ENCODE assay signal across 28 cellular contexts in genomic region chr1:87674791-87675190, GRCh38.
"Had no signal": no experiment of that assay in that cellular context is flagged by ENCODE, and none has a peak within 500 bp of the region (broad histone marks: within the 10 kb centered on the region; RNA-seq: fewer than 3 reads in every experiment).

No MANE protein-coding gene starts in this region.

- DNase-seq: colonic mucosa; cortex of kidney; effector CD8-positive, alpha-beta T cell; effector memory CD8-positive, alpha-beta T cell; endodermal cell; erythroblast; esophagus squamous epithelium; foreskin fibroblast; foreskin melanocyte; gastrocnemius medialis; glutamatergic neuron; head of caudate nucleus; heart right ventricle; hippocampal formation; left cardiac atrium; left lung; left ventricle myocardium superior; lower lobe of right lung; mesenchymal stem cell; mucosa of descending colon; naive B cell had no signal

- ATAC-seq: effector memory CD8-positive, alpha-beta T cell; esophagus mucosa; gastrocnemius medialis; heart right ventricle; left cardiac atrium; left lung; left ventricle myocardium superior; lower lobe of right lung; mucosa of descending colon had no signal

- H3K4me3 Mint-ChIP-seq: dendritic cell treated with granulocyte-macrophage colony-stimulating factor and Interleukin-4, amounts not matched to agents 40 ng/mL and 50 ng/mL, for 4 days; effector memory CD8-positive, alpha-beta T cell; endodermal cell; mesothelial cell of epicardium; naive B cell had no signal

- H3K4me3 ChIP-seq: colonic mucosa, esophagus squamous epithelium, gastrocnemius medialis, heart right ventricle, left lung, lower lobe of right lung, mucosa of descending colon had no signal

- H3K27ac Mint-ChIP-seq: dendritic cell treated with granulocyte-macrophage colony-stimulating factor and Interleukin-4, amounts not matched to agents 40 ng/mL and 50 ng/mL, for 4 days; effector memory CD8-positive, alpha-beta T cell; endodermal cell; mesothelial cell of epicardium had no signal

- H3K9me3 ChIP-seq: colonic mucosa, esophagus squamous epithelium, gastrocnemius medialis, lower lobe of right lung, mucosa of descending colon had no signal

- H3K27me3 Mint-ChIP-seq: dendritic cell treated with granulocyte-macrophage colony-stimulating factor and Interleukin-4, amounts not matched to agents 40 ng/mL and 50 ng/mL, for 4 days; naive B cell had no signal

- H3K4me1 ChIP-seq: colonic mucosa, esophagus squamous epithelium, gastrocnemius medialis, heart right ventricle, left lung, lower lobe of right lung had no signal

- H3K9me3 Mint-ChIP-seq: dendritic cell treated with granulocyte-macrophage colony-stimulating factor and Interleukin-4, amounts not matched to agents 40 ng/mL and 50 ng/mL, for 4 days; effector memory CD8-positive, alpha-beta T cell had no signal

- H3K27me3 ChIP-seq: colonic mucosa, esophagus squamous epithelium, gastrocnemius medialis, heart right ventricle, left lung had no signal

- H3K4me1 Mint-ChIP-seq: endodermal cell, naive B cell had no signal

- H3K27ac ChIP-seq: colonic mucosa, epithelial cell of prostate, esophagus squamous epithelium, gastrocnemius medialis, heart right ventricle, left lung, lower lobe of right lung had no signal

- H3K36me3 Mint-ChIP-seq: mesothelial cell of epicardium, naive B cell had no signal

- H3K36me3 ChIP-seq: colonic mucosa, esophagus squamous epithelium, gastrocnemius medialis, heart right ventricle, left lung, lower lobe of right lung had no signal

- FAIRE-seq: endometrium, islet of Langerhans, keratinocyte had no signal
